9 cellular contexts compared by ENCODE assay signal in the genomic region with DNA sequence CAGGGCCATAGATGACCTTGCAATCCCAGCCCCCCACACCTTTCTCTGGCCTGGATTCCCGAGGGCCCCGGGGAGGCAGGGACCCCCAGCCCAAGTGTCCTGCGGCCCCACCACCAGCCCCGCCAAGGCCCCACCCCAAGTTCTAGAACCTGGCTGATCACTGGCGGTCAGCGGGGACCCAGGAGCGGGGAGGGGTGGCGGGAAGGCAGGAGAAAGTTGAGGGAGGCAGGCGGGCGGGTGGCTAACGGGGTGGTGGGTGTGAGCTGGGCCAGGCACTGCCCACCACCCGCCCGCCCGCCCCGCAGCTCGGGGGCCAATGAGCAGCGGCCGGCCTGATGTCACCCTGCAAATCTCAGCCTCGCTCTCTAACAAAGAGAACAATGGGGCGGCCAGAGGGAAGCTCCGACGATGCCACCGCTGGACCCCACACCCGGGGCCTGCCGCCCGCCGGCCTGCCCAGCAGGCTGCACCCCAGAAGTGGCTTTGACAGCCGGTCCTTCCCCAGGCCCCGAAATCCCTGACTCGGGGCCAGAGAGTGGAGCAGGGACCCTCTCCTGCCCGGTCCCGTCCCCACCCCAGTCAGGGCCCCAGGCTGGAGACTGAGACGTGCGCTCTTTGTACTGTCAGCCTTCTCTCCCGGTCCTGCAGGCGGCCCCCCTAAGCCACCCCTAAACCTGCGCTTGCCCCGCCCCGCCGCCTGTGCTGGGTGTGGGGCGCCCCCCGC. TPM values are rescaled to one million over a fixed set of nuclear protein-coding genes. Genes with fewer than 3 reads are reported as not detected.
DNase-seq lines count a peak whose midpoint lies in the region; ATAC-seq, FAIRE-seq and TF ChIP-seq lines count a peak whose summit lies in the region.
"Had no signal": no experiment of that assay in that cellular context is flagged by ENCODE, and none has a peak within 500 bp of the region (broad histone marks: within the 10 kb centered on the region; RNA-seq: fewer than 3 reads in every experiment).

No MANE protein-coding gene starts in this region.

- peaks cover 15% of the 10 kb centered on the region for H3K27me3 Mint-ChIP-seq in glutamatergic neuron (ENCODE audit: unreplicated experiment)

- peaks cover 11% of the 10 kb centered on the region for H3K9me3 Mint-ChIP-seq in glutamatergic neuron (ENCODE audit: unreplicated experiment)
- H3K9me3 Mint-ChIP-seq: memory B cell had no signal

- ATAC-seq in pancreas (peak; percentile 36 to 81 (median 75)), HG03025 (IDR thresholded peaks at IDR 0.05; ENCODE audit: low FRiP score, unreplicated experiment) (no peak), HG03469 (IDR thresholded peaks at IDR 0.05; ENCODE audit: unreplicated experiment) (no peak)

- H3K4me1 ChIP-seq in HUES48 (ENCODE audit: control insufficient read depth, insufficient read depth, low read length) (no peaks in the 10 kb centered on the region; the same call in 1 of the 2 replicates), adipocyte (ENCODE audit: control insufficient read depth, insufficient read depth, low read length) (peaks cover 3% of the 10 kb centered on the region), pancreas (peaks cover 0 to 4% (median 4%) of the 10 kb centered on the region in 3 donors)

- H3K27ac ChIP-seq in HUES48 (ENCODE audit: low read depth, low read length): peak overlapping the region; percentile 97
- H3K27ac ChIP-seq in pancreas: peak overlapping the region; percentile 43 to 83 (median 74)

- H3K36me3 ChIP-seq in HUES48 (ENCODE audit: control insufficient read depth, insufficient read depth, low read length) (peaks cover 15% of the 10 kb centered on the region), adipocyte (ENCODE audit: control insufficient read depth, insufficient read depth, low read length, severe bottlenecking) (no peaks in the 10 kb centered on the region), pancreas (no peaks in the 10 kb centered on the region)

- H3K9ac ChIP-seq in HUES48 (ENCODE audit: low read depth, low read length) (peak overlapping the region; percentile 98), adipocyte (ENCODE audit: low read length) (peak overlapping the region; percentile 86)

- no peaks in the 10 kb centered on the region for H3K9me3 ChIP-seq in HUES48 (ENCODE audit: control insufficient read depth, insufficient read depth, low read length)
- no peaks in the 10 kb centered on the region for H3K9me3 ChIP-seq in adipocyte (ENCODE audit: control insufficient read depth, low read length)
- H3K9me3 ChIP-seq in pancreas: no peaks in the 10 kb centered on the region

- H3K27ac Mint-ChIP-seq in glutamatergic neuron (ENCODE audit: unreplicated experiment): no peak overlapping the region
- H3K27ac Mint-ChIP-seq: memory B cell had no signal

- CTCF ChIA-PET in AG04449 (lab: Yijun Ruan, JAX): interaction anchor here (1.3 kb wide), 1 partner anchor 15 kb away, joined by 4 read pairs; no protein-coding TSS in a partner anchor

- POLR2A ChIA-PET in AG04449 (lab: Yijun Ruan, JAX): interaction anchor here (1.0 to 1.1 kb wide), 2 partner anchors 26 to 39 kb away, joined by 3 to 6 read pairs; a partner anchor contains a TSS

- DNase-seq in AG04449 (ENCODE audit: low read depth, low spot score) (peak; percentile 9), adipocyte (ENCODE audit: low read depth) (peak; percentile 92), glutamatergic neuron (peak; percentile 84), pancreas (peak in 5 of 6 donors; percentile 44 to 84 (median 63)), UCSD-AML1 (lab: John Stamatoyannopoulos, UW; ENCODE audit: unreplicated experiment) (no peak)

- H3K4me3 ChIP-seq in AG04449 (ENCODE audit: low read depth, low read length): peak overlapping the region; percentile 78
- H3K4me3 ChIP-seq in HUES48 (ENCODE audit: low read depth, low read length): peak overlapping the region; percentile 91
- H3K4me3 ChIP-seq in adipocyte (ENCODE audit: low read length): peak overlapping the region; percentile 82
- peak overlapping the region; percentile 40 to 67 (median 66) for H3K4me3 ChIP-seq in pancreas

- H3K4me1 Mint-ChIP-seq in glutamatergic neuron (ENCODE audit: low read depth, unreplicated experiment): peaks cover 9% of the 10 kb centered on the region

- H3K4me3 Mint-ChIP-seq in glutamatergic neuron (ENCODE audit: unreplicated experiment): no peak overlapping the region

- no peak for FAIRE-seq in pancreas (lab: Jason Lieb, UNC)

- TF ChIP-seq CTCF in AG04449 (IDR thresholded peaks at IDR 0.05; ENCODE audit: insufficient read depth, low read length, missing control alignments): no peak
- no peak for TF ChIP-seq CTCF in glutamatergic neuron (IDR thresholded peaks at IDR 0.05; ENCODE audit: partially characterized antibody, unreplicated experiment)
- TF ChIP-seq CTCF in pancreas (IDR thresholded peaks at IDR 0.05): no peak

- H3K36me3 Mint-ChIP-seq in glutamatergic neuron (ENCODE audit: unreplicated experiment): no peaks in the 10 kb centered on the region
- H3K36me3 Mint-ChIP-seq: memory B cell had no signal

- intact Hi-C loops in pancreas (cut with DNase I): loop anchor here in 1 of 3 donors (10.0 kb wide), 1 partner anchor 88 kb away; a partner anchor contains a TSS

- 25 to 41% methylated on average over 35 to 41 of the region's 42 CpGs for WGBS in pancreas, 2 donors

- H3K27me3 ChIP-seq in HUES48 (ENCODE audit: control insufficient read depth, insufficient read depth, low read length) (peaks cover 22% of the 10 kb centered on the region), adipocyte (replicated peaks; ENCODE audit: control insufficient read depth, insufficient read depth, low read length) (no peaks in the 10 kb centered on the region), pancreas (no peaks in the 10 kb centered on the region)

RNA-seq across cellular contexts. Expression of a gene that starts 1.6 kb away (rescaled TPM):
- total RNA-seq in glutamatergic neuron (ENCODE audit: unreplicated experiment) (96.7 TPM), pancreas (10 to 100 TPM in 4 of 6 donors, 1 to 10 TPM in 2; 8.1 to 21.2 (median 10.3) TPM)
- polyA plus RNA-seq in pancreas: 1 to 10 TPM; 2.6 to 4.3 TPM

RNA-seq across cellular contexts. Expression of a gene that starts 26.1 kb away (rescaled TPM):
- total RNA-seq in glutamatergic neuron (ENCODE audit: unreplicated experiment) (106 TPM), pancreas (10 to 100 TPM; 17.4 to 38.2 (median 26.4) TPM)
- 100 to 1,000 TPM in 1 of 2 donors, 10 to 100 TPM in 1; 77.9 to 113 TPM for polyA plus RNA-seq in pancreas

RNA-seq across cellular contexts. Expression of a gene that starts 38.7 kb away (rescaled TPM):
- 204 TPM for total RNA-seq in glutamatergic neuron (ENCODE audit: unreplicated experiment)
- total RNA-seq in pancreas: 10 to 100 TPM; 40.5 to 89.4 (median 75.5) TPM
- polyA plus RNA-seq in pancreas: 10 to 100 TPM; 49.3 to 72.3 TPM

RNA-seq across cellular contexts. Expression of a gene that starts 42.7 kb away (rescaled TPM):
- total RNA-seq in glutamatergic neuron (ENCODE audit: unreplicated experiment): 0.69 TPM
- not detected for total RNA-seq in pancreas
- under 1 TPM; 0.11 to 0.23 TPM for polyA plus RNA-seq in pancreas

RNA-seq across cellular contexts. Expression of a gene that starts 53.7 kb away (rescaled TPM):
- total RNA-seq in glutamatergic neuron (ENCODE audit: unreplicated experiment) (0.83 TPM), pancreas (1 to 10 TPM in 2 of 6 donors, under 1 TPM in 4; 0.23 to 4.0 (median 0.72) TPM)
- under 1 TPM; 0.52 to 0.53 TPM for polyA plus RNA-seq in pancreas

Comparison
In these comparisons a context has a peak if more than half of its experiments do, and no peak if none do; other contexts are left out.
1. ATAC-seq: peak in pancreas (4 of 4); none in HG03025 (single experiment) and HG03469 (single experiment).
2. Peak in every context shown above with its lines, with median percentiles within 50 percentile points of each other: H3K4me3 ChIP-seq.